Comparison of ENCODE assay signal across 1 cellular context in genomic region chr13:60396783-60397692, GRCh38.
A peak's percentile ranks its signal among the peaks of the same experiment; 100 is the strongest.
TF ChIP-seq lines count a peak whose summit lies in the region.

TDRD3 (plus strand) TSS chr13:60397220; CDS start chr13:60397365, 145 bp downstream.

TF ChIP-seq in K562, 482 proteins besides CTCF, POLR2A, EP300 and RAD21 (continued from another document):
- TF ChIP-seq FOXK2 (conservative IDR thresholded peaks at IDR 0.05 in 1 of 2, IDR thresholded peaks at IDR 0.05 in 1 of 2; ENCODE audit: low read depth in 2 of 2) (no peak), EGR1 (conservative IDR thresholded peaks at IDR 0.05) (no peak), TAF9B (IDR thresholded peaks at IDR 0.05; ENCODE audit: partially characterized antibody) (peak; percentile 57), ZNF324 (CRISPR knock-in tag; IDR thresholded peaks at IDR 0.05) (no peak), CREM (IDR thresholded peaks at IDR 0.05; ENCODE audit: low read depth) (0 out of 2 replicates have a peak, but pooled peaks have one; percentile 31), DLX4 (CRISPR knock-in tag; IDR thresholded peaks at IDR 0.05) (no peak), CHD4 (IDR thresholded peaks at IDR 0.05; ENCODE audit: insufficient read depth, insufficient replicate concordance, low read depth, low read length, poor library complexity, severe bottlenecking) (no peak), STAT5B (CRISPR knock-in tag; IDR thresholded peaks at IDR 0.05) (no peak), E4F1 (CRISPR knock-in tag; IDR thresholded peaks at IDR 0.05; ENCODE audit: borderline replicate concordance) (no peak), POLR2G (IDR thresholded peaks at IDR 0.05; ENCODE audit: low read depth, low read length) (peak; percentile 75), TEAD4 (IDR thresholded peaks at IDR 0.05; ENCODE audit: low read length) (peak; percentile 13; the same call in 1 of the 2 replicates), TEAD4 (CRISPR knock-in tag; IDR thresholded peaks at IDR 0.05; ENCODE audit: borderline replicate concordance) (no peak), MEIS2 (IDR thresholded peaks at IDR 0.05; ENCODE audit: partially characterized antibody) (no peak), PHF20 (IDR thresholded peaks at IDR 0.05; ENCODE audit: partially characterized antibody) (peak; percentile 23), TFAM (CRISPR knock-in tag; conservative IDR thresholded peaks at IDR 0.05) (no peak), TOE1 (IDR thresholded peaks at IDR 0.05; ENCODE audit: borderline replicate concordance) (peak; percentile 67; the same call in 1 of the 2 replicates), TOE1 (CRISPR knock-in tag; IDR thresholded peaks at IDR 0.05; ENCODE audit: borderline replicate concordance, low read depth) (no peak), DEAF1 (CRISPR knock-in tag; IDR thresholded peaks at IDR 0.05) (no peak), HMGXB4 (CRISPR knock-in tag; IDR thresholded peaks at IDR 0.05) (no peak), PURB (CRISPR knock-in tag; IDR thresholded peaks at IDR 0.05; ENCODE audit: low read depth) (no peak), ZKSCAN3 (CRISPR knock-in tag; IDR thresholded peaks at IDR 0.05) (no peak), LARP7 (IDR thresholded peaks at IDR 0.05) (no peak), NFE2 (IDR thresholded peaks at IDR 0.05; ENCODE audit: low read depth) (no peak), MAZ (CRISPR knock-in tag; conservative IDR thresholded peaks at IDR 0.05 in 1 of 2, IDR thresholded peaks at IDR 0.05 in 1 of 2) (peak; percentile 30 to 36; a peak in 1 of 4 replicates)
